Comparison of ENCODE assay signal across 16 cellular contexts in genomic region chr7:150325901-150326300, GRCh38. TPM values are rescaled to one million over a fixed set of nuclear protein-coding genes. Genes with fewer than 3 reads are reported as not detected.
"Had no signal": no experiment of that assay in that cellular context is flagged by ENCODE, and none has a peak within 500 bp of the region (broad histone marks: within the 10 kb centered on the region; RNA-seq: fewer than 3 reads in every experiment).

No MANE protein-coding gene starts in this region.

- H3K27ac Mint-ChIP-seq: activated B cell treated with CpG ODN at 0.5 μM for 24 hours, endodermal cell had no signal

- H3K27me3 Mint-ChIP-seq: activated B cell treated with CpG ODN at 0.5 μM for 24 hours; naive thymus-derived CD4-positive, alpha-beta T cell; stimulated activated memory B cell treated with anti-CD40 and anti-IgM and Interleukin-4, amounts not matched to agents 10 μg/mL and 1 μg/mL and 100 μg/mL, for 72 hours had no signal

- DNase-seq: activated B cell treated with CpG ODN at 0.5 μM for 24 hours; activated CD4-positive, alpha-beta T cell treated with anti-CD3 and anti-CD28 coated beads, Interleukin-2, amount 50 U/mL, for 1 hour; activated naive CD4-positive, alpha-beta T cell; activated T-cell treated with anti-CD3 and anti-CD28 coated beads, Interleukin-2, amount 50 U/mL, for 4 hours; cerebellar nuclear complex; dermis blood vessel endothelial cell; endodermal cell; hippocampal formation; naive thymus-derived CD4-positive, alpha-beta T cell; stimulated activated CD4-positive, alpha-beta T cell treated with anti-CD3 and anti-CD28 coated beads, Interleukin-1b, Interleukin-23, amount 100 ng/mL, for 48 hours; transverse colon had no signal

- H3K9me3 ChIP-seq: prostate gland, right lobe of liver, transverse colon had no signal

- H3K27ac ChIP-seq: prostate gland had no signal

- H3K4me3 Mint-ChIP-seq: activated B cell treated with CpG ODN at 0.5 μM for 24 hours had no signal

- H3K4me3 ChIP-seq: lung, prostate gland, right lobe of liver, transverse colon had no signal

- H3K4me1 ChIP-seq: prostate gland had no signal

- H3K27me3 ChIP-seq: right lobe of liver, transverse colon had no signal

- H3K9me3 Mint-ChIP-seq: activated B cell treated with CpG ODN at 0.5 μM for 24 hours; activated T-cell treated with anti-CD3 and anti-CD28 coated beads, Interleukin-2, amount 50 U/mL, for 4 hours; endodermal cell; stimulated activated memory B cell treated with anti-CD40 and anti-IgM and Interleukin-4, amounts not matched to agents 10 μg/mL and 1 μg/mL and 100 μg/mL, for 72 hours had no signal

- ATAC-seq: activated T-cell treated with anti-CD3 and anti-CD28 coated beads, Interleukin-2, amount 50 U/mL, for 4 hours; naive thymus-derived CD4-positive, alpha-beta T cell; stimulated activated memory B cell treated with anti-CD40 and anti-IgM and Interleukin-4, amounts not matched to agents 10 μg/mL and 1 μg/mL and 100 μg/mL, for 72 hours had no signal

- H3K36me3 ChIP-seq: prostate gland, transverse colon had no signal

RNA-seq across cellular contexts. Expression of gene ACTR3C, which starts 2.6 kb away (rescaled TPM):
- total RNA-seq: SK-MEL-5 had no signal

RNA-seq across cellular contexts. Expression of gene LRRC61, which starts 2.7 kb away (rescaled TPM):
- total RNA-seq: SK-MEL-5 had no signal

RNA-seq across cellular contexts. Expression of gene RARRES2, which starts 15.5 kb away (rescaled TPM):
- total RNA-seq: activated B cell treated with CpG ODN at 0.5 μM for 24 hours, SK-MEL-5 had no signal
- polyA plus RNA-seq: naive thymus-derived CD4-positive, alpha-beta T cell had no signal
